In genomic region chr4:182937268-182938208, GRCh38 we compare ENCODE assay signal across 13 cellular contexts. TPM values are rescaled to one million over a fixed set of nuclear protein-coding genes. Genes with fewer than 3 reads are reported as not detected.
DNase-seq lines count a peak whose midpoint lies in the region; ATAC-seq and TF ChIP-seq lines count a peak whose summit lies in the region.
"Had no signal": no experiment of that assay in that cellular context is flagged by ENCODE, and none has a peak within 500 bp of the region (broad histone marks: within the 10 kb centered on the region; RNA-seq: fewer than 3 reads in every experiment).

No MANE protein-coding gene starts in this region.

- DNase-seq in naive thymus-derived CD4-positive, alpha-beta T cell, result no peak
- DNase-seq in posterior vena cava (ENCODE audit: low spot score) (no peak), sigmoid colon (no peak), RKO (ENCODE audit: low spot score) (no peak), suprapubic skin (ENCODE audit: low spot score in 2 of 2) (no peak)
- DNase-seq: DMS79 had no signal

- TF ChIP-seq POLR2A in sigmoid colon (IDR thresholded peaks at IDR 0.05) (no peak), suprapubic skin (IDR thresholded peaks at IDR 0.05) (no peak)

- TF ChIP-seq CTCF in sigmoid colon (IDR thresholded peaks at IDR 0.05), result no peak
- no peak for TF ChIP-seq CTCF in suprapubic skin (IDR thresholded peaks at IDR 0.05)

- no peaks in the 10 kb centered on the region for H3K9me3 Mint-ChIP-seq in naive thymus-derived CD4-positive, alpha-beta T cell
- H3K9me3 Mint-ChIP-seq: activated T-cell treated with anti-CD3 and anti-CD28 coated beads, Interleukin-2, amount 50 U/mL, for 4 hours; memory B cell; T-helper 1 cell treated with Interleukin-12 subunit alpha and Interleukin-12 subunit beta and Interleukin-4 antibody, amounts not matched to agents 30 μg/mL and 1 μg/mL, for 36 hours had no signal

- H3K27ac Mint-ChIP-seq in naive thymus-derived CD4-positive, alpha-beta T cell, result no peak overlapping the region
- H3K27ac Mint-ChIP-seq: memory B cell; T-helper 1 cell treated with Interleukin-12 subunit alpha and Interleukin-12 subunit beta and Interleukin-4 antibody, amounts not matched to agents 30 μg/mL and 1 μg/mL, for 36 hours had no signal

- TF ChIP-seq EP300 in sigmoid colon (IDR thresholded peaks at IDR 0.05) (no peak), suprapubic skin (IDR thresholded peaks at IDR 0.05) (no peak)

- POLR2A ChIA-PET in naive thymus-derived CD4-positive, alpha-beta T cell (lab: Charles Lee), result interaction anchor here (0.6 kb wide), 1 partner anchor 283 kb away, joined by 3 read pairs; no protein-coding TSS in a partner anchor

- peak; percentile 20 for ATAC-seq in GM19397 (IDR thresholded peaks at IDR 0.05; ENCODE audit: unreplicated experiment)
- ATAC-seq in HG02623 (IDR thresholded peaks at IDR 0.05; ENCODE audit: unreplicated experiment), result peak; percentile 6
- peak; percentile 8 for ATAC-seq in HG03571 (IDR thresholded peaks at IDR 0.05; ENCODE audit: unreplicated experiment)
- ATAC-seq in naive thymus-derived CD4-positive, alpha-beta T cell, result peak; percentile 12

- no peaks in the 10 kb centered on the region for H3K36me3 Mint-ChIP-seq in naive thymus-derived CD4-positive, alpha-beta T cell
- H3K36me3 Mint-ChIP-seq: memory B cell had no signal

- 68 to 80% methylated on average over 5 of the region's 5 CpGs for WGBS in sigmoid colon, 2 donors
- WGBS in suprapubic skin, result 72% methylated on average over 5 of the region's 5 CpGs

- no peaks in the 10 kb centered on the region for H3K36me3 ChIP-seq in naive thymus-derived CD4-positive, alpha-beta T cell (ENCODE audit: control insufficient read depth in 2 of 3, insufficient read depth in 3 of 3, low read length in 3 of 3)
- H3K36me3 ChIP-seq in sigmoid colon (no peaks in the 10 kb centered on the region), suprapubic skin (no peaks in the 10 kb centered on the region)
- H3K36me3 ChIP-seq: right lobe of liver had no signal

- no peak overlapping the region for H3K4me3 Mint-ChIP-seq in naive thymus-derived CD4-positive, alpha-beta T cell
- H3K4me3 Mint-ChIP-seq: activated T-cell treated with anti-CD3 and anti-CD28 coated beads, Interleukin-2, amount 50 U/mL, for 4 hours; memory B cell; T-helper 1 cell treated with Interleukin-12 subunit alpha and Interleukin-12 subunit beta and Interleukin-4 antibody, amounts not matched to agents 30 μg/mL and 1 μg/mL, for 36 hours had no signal

- H3K27me3 Mint-ChIP-seq in naive thymus-derived CD4-positive, alpha-beta T cell, result peaks cover 7 to 25% (median 15%) of the 10 kb centered on the region in 5 donors

- peaks cover 0 to 4% (median 0%) of the 10 kb centered on the region in 7 donors for H3K4me1 Mint-ChIP-seq in naive thymus-derived CD4-positive, alpha-beta T cell
- H3K4me1 Mint-ChIP-seq: memory B cell had no signal

- no peak overlapping the region for H3K4me3 ChIP-seq in naive thymus-derived CD4-positive, alpha-beta T cell (ENCODE audit: low read length)
- H3K4me3 ChIP-seq in sigmoid colon (no peak overlapping the region), suprapubic skin (no peak overlapping the region)
- H3K4me3 ChIP-seq: right lobe of liver had no signal

- CTCF ChIA-PET in naive thymus-derived CD4-positive, alpha-beta T cell (lab: Charles Lee), result interaction anchor here (0.7 to 3.1 kb wide), 5 partner anchors 12 to 735 kb away, joined by 3 to 11 read pairs (median 4); no protein-coding TSS in a partner anchor

- intact Hi-C loops in naive thymus-derived CD4-positive, alpha-beta T cell (cut with micrococcal nuclease), result loop anchor here (1.0 to 10.0 kb wide), 7 partner anchors 20 to 470 kb away; partner anchors contain the start of gene DCTD (in 1 of the 2)
- intact Hi-C loops in posterior vena cava (cut with DNase I), result loop anchor here (5.0 kb wide), 1 partner anchor 325 kb away; no protein-coding TSS in a partner anchor
- intact Hi-C loops in sigmoid colon (cut with DNase I), result loop anchor here (1.0 to 5.0 kb wide), 2 partner anchors 135 to 325 kb away; no protein-coding TSS in a partner anchor

- H3K27me3 ChIP-seq in naive thymus-derived CD4-positive, alpha-beta T cell (ENCODE audit: control insufficient read depth in 2 of 2, insufficient read depth in 2 of 2, low read length in 2 of 2), result no peaks in the 10 kb centered on the region
- H3K27me3 ChIP-seq in sigmoid colon, result no peaks in the 10 kb centered on the region
- H3K27me3 ChIP-seq in suprapubic skin, result no peaks in the 10 kb centered on the region
- H3K27me3 ChIP-seq: right lobe of liver had no signal

- no peaks in the 10 kb centered on the region for H3K4me1 ChIP-seq in naive thymus-derived CD4-positive, alpha-beta T cell (ENCODE audit: control insufficient read depth in 2 of 2, insufficient read depth in 2 of 2, low read length in 2 of 2)
- H3K4me1 ChIP-seq in sigmoid colon (no peaks in the 10 kb centered on the region), suprapubic skin (peaks cover 4% of the 10 kb centered on the region)

- H3K27ac ChIP-seq in naive thymus-derived CD4-positive, alpha-beta T cell (ENCODE audit: low read depth, low read length), result no peak overlapping the region
- no peak overlapping the region for H3K27ac ChIP-seq in sigmoid colon
- H3K27ac ChIP-seq in suprapubic skin, result no peak overlapping the region
- H3K27ac ChIP-seq: right lobe of liver had no signal

- no peaks in the 10 kb centered on the region for H3K9me3 ChIP-seq in naive thymus-derived CD4-positive, alpha-beta T cell (ENCODE audit: control insufficient read depth in 2 of 3, low read length in 3 of 3)
- H3K9me3 ChIP-seq in sigmoid colon, result no peaks in the 10 kb centered on the region
- no peaks in the 10 kb centered on the region for H3K9me3 ChIP-seq in suprapubic skin
- H3K9me3 ChIP-seq: right lobe of liver had no signal

RNA-seq across cellular contexts. Expression of gene DCTD, which starts 20.4 kb away (rescaled TPM):
- 10 to 100 TPM; 61.4 to 76.2 (median 68.9) TPM for total RNA-seq in naive thymus-derived CD4-positive, alpha-beta T cell
- 10 to 100 TPM; 76.3 to 84.7 TPM for polyA plus RNA-seq in naive thymus-derived CD4-positive, alpha-beta T cell
- total RNA-seq in posterior vena cava (10 to 100 TPM; 62.5 to 68.8 TPM), sigmoid colon (10 to 100 TPM; 35.2 to 48.2 (median 40.9) TPM), suprapubic skin (10 to 100 TPM; 32.7 to 40.7 (median 38.9) TPM)
- 10 to 100 TPM; 33.3 to 54.9 (median 34.2) TPM for polyA plus RNA-seq in sigmoid colon
